ENCODE assay signal across 8 cellular contexts in the genomic region with DNA sequence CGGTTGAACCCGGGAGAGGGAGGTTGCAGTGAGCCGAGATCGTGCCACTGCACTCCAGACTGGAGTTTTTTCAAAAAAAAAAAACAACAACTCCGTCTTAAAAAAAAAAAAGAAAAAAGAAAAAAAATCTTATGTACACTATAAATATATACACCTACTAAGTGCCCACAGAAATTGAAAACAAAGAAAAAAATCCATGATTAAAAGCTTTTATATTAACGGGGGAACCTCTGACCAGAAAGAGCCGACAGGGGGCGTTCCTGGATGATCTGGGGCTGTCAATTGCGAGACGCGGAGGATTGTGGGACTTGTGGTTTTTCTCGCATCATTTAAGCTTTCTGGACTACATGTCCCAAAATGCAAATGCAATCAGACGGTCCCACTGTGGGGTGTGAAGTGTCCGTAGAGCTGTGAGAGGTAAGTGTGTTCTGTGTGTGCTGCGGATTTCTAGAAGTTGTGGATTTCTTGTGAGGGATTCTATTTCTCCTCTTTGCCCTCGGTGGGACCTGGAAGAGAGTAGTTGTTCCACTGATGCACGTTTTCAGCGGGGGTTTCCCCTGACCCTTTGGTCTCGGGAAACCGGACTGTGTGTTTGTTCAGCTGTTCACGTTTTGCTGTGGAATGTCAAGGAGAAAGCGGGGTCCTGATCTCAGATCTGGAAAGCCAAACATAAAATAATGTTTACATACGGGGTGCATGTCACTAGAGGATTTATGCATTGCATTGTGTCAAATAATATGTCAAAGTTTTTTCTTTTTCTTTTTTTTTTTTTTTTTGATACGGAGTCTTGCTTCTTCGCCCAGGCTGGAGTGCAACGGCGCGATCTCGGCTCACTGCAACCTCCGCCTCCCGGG. TPM values are rescaled to one million over a fixed set of nuclear protein-coding genes. Genes with fewer than 3 reads are reported as not detected.
DNase-seq lines count a peak whose midpoint lies in the region; ATAC-seq, FAIRE-seq and TF ChIP-seq lines count a peak whose summit lies in the region.

Gene SIRT4, plus strand, starts transcription at position 360 of the 854 bp plus-strand sequence. CDS start 1,241 bp downstream, outside the sequence.

- H3K4me1 Mint-ChIP-seq in T-helper 1 cell treated with Interleukin-12 subunit alpha and Interleukin-12 subunit beta and Interleukin-4 antibody, amounts not matched to agents 30 μg/mL and 1 μg/mL, for 36 hours (ENCODE audit: low read depth): peaks cover 9% of the 10 kb centered on the region
- H3K4me1 Mint-ChIP-seq in astrocyte (ENCODE audit: low read depth, unreplicated experiment): no peaks in the 10 kb centered on the region

- H3K4me3 Mint-ChIP-seq in T-helper 1 cell treated with Interleukin-12 subunit alpha and Interleukin-12 subunit beta and Interleukin-4 antibody, amounts not matched to agents 30 μg/mL and 1 μg/mL, for 36 hours: peak within 1 kb of the TSS; percentile 89
- peak within 1 kb of the TSS; percentile 89 for H3K4me3 Mint-ChIP-seq in astrocyte (ENCODE audit: unreplicated experiment)

- H4K20me1 ChIP-seq in astrocyte (ENCODE audit: insufficient read depth, low read length): no peaks in the 10 kb centered on the region

- peaks cover 3% of the 10 kb centered on the region for H3K27me3 Mint-ChIP-seq in T-helper 1 cell treated with Interleukin-12 subunit alpha and Interleukin-12 subunit beta and Interleukin-4 antibody, amounts not matched to agents 30 μg/mL and 1 μg/mL, for 36 hours (ENCODE audit: low read depth)
- H3K27me3 Mint-ChIP-seq in astrocyte (ENCODE audit: low read depth, unreplicated experiment): no peaks in the 10 kb centered on the region

- no peaks in the 10 kb centered on the region for H3K36me3 Mint-ChIP-seq in T-helper 1 cell treated with Interleukin-12 subunit alpha and Interleukin-12 subunit beta and Interleukin-4 antibody, amounts not matched to agents 30 μg/mL and 1 μg/mL, for 36 hours (ENCODE audit: low read depth)
- H3K36me3 Mint-ChIP-seq in astrocyte (ENCODE audit: low read depth, unreplicated experiment): no peaks in the 10 kb centered on the region

- FAIRE-seq in astrocyte (lab: Jason Lieb, UNC): peak; percentile 70

- peak within 1 kb of the TSS; percentile 70 for H3K27ac Mint-ChIP-seq in T-helper 1 cell treated with Interleukin-12 subunit alpha and Interleukin-12 subunit beta and Interleukin-4 antibody, amounts not matched to agents 30 μg/mL and 1 μg/mL, for 36 hours
- peak within 1 kb of the TSS; percentile 82 for H3K27ac Mint-ChIP-seq in astrocyte (ENCODE audit: unreplicated experiment)

- DNase-seq in GM13977 (ENCODE audit: low spot score) (peak; percentile 93), NCI-H146 treated with DMSO at 0.1 percent for 48 hours (lab: John Stamatoyannopoulos, UW; ENCODE audit: unreplicated experiment) (peak; percentile 92), astrocyte (ENCODE audit: low read depth) (peak; percentile 86), hepatic stellate cell (ENCODE audit: low spot score) (peak; percentile 95), renal cortical epithelial cell (ENCODE audit: low read depth) (peak; percentile 95), mesenteric fat pad (ENCODE audit: low spot score) (no peak)

- H3K27ac ChIP-seq in astrocyte (ENCODE audit: low read depth, low read length): peak within 1 kb of the TSS; percentile 75

- peak; percentile 95 for ATAC-seq in HG02884 (IDR thresholded peaks at IDR 0.05; ENCODE audit: unreplicated experiment)

- peak within 1 kb of the TSS; percentile 82 for H2AFZ ChIP-seq in astrocyte (ENCODE audit: low read depth, low read length)

- no peaks in the 10 kb centered on the region for H3K27me3 ChIP-seq in astrocyte (ENCODE audit: insufficient read depth, low read length)

- peak within 1 kb of the TSS; percentile 93 for H3K4me2 ChIP-seq in astrocyte (ENCODE audit: low read length)

- H3K9me3 ChIP-seq in astrocyte (ENCODE audit: insufficient read depth, low read depth, low read length): no peaks in the 10 kb centered on the region

- in situ Hi-C loops in GM13977 (cut with MboI; ENCODE audit: low pct_unique_long_range_greater_than_20kb, low sequenced_read_pairs, unreplicated experiment): no loop called here

- H3K9ac ChIP-seq in astrocyte (ENCODE audit: low read length): peak within 1 kb of the TSS; percentile 82

- H3K4me3 ChIP-seq in astrocyte (ENCODE audit: insufficient read depth, low read depth, low read length): peak within 1 kb of the TSS; percentile 77

- H3K9me3 Mint-ChIP-seq in T-helper 1 cell treated with Interleukin-12 subunit alpha and Interleukin-12 subunit beta and Interleukin-4 antibody, amounts not matched to agents 30 μg/mL and 1 μg/mL, for 36 hours: no peaks in the 10 kb centered on the region
- H3K9me3 Mint-ChIP-seq in astrocyte (ENCODE audit: unreplicated experiment): no peaks in the 10 kb centered on the region

- no peaks in the 10 kb centered on the region for H3K36me3 ChIP-seq in astrocyte (ENCODE audit: insufficient read depth, low read length)

- TF ChIP-seq CTCF in GM13977 (IDR thresholded peaks at IDR 0.05; ENCODE audit: extremely low read depth, insufficient read depth, missing control alignments) (peak; percentile 72), astrocyte (IDR thresholded peaks at IDR 0.05; ENCODE audit: insufficient read depth, low read depth, low read length) (peak; percentile 98)

- no peaks in the 10 kb centered on the region for H3K79me2 ChIP-seq in astrocyte (ENCODE audit: insufficient read depth, low read length)

- no peaks in the 10 kb centered on the region for H3K4me1 ChIP-seq in astrocyte (ENCODE audit: insufficient read depth, low read length)

RNA-seq across cellular contexts. Expression of gene SIRT4, which starts in this region (rescaled TPM):
- 2.5 and 2.7 TPM in 2 replicates for total RNA-seq in astrocyte
- 1.0 and 2.4 TPM in 2 replicates for total RNA-seq in renal cortical epithelial cell
- 1.6 TPM for total RNA-seq in mesenteric fat pad
